Comparison of ENCODE assay signal across 8 cellular contexts in the genomic region with DNA sequence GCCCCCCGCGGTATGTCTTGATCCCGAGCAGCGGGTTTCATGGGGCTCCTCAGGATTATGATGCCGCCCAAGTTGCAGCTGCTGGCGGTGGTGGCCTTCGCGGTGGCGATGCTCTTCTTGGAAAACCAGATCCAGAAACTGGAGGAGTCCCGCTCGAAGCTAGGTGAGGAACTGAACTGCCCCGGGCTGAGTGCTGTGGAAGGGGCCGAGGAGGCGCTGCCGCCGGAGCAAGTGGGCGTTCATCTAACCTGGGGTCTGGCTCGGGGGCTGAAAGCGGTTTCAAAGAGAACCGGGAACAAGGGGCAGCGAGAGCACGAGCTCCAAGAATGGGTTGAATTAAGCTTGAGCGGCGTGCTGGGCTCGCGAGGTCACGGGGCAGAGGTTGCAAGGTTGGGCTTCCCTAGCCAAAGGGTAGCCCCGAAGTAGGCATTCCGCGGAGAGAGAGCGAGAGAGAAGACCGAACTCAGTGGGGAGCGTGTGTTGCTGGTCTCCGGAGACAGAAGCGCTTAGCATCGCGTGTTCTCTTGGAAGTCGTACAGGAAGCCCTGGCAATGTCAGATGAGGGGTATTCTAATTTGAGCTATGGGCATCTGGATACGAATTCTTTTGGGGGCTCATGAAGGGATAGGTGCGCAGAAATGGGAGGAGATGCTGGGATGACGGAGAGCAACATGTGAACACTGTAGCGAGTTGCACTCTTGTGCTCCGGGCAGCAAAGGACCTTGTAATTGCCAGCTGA. TPM values are rescaled to one million over a fixed set of nuclear protein-coding genes. Genes with fewer than 3 reads are reported as not detected.
DNase-seq lines count a peak whose midpoint lies in the region; ATAC-seq and TF ChIP-seq lines count a peak whose summit lies in the region.

No MANE protein-coding gene starts in this region.

- no peaks in the 10 kb centered on the region for H3F3A ChIP-seq in OCI-LY1 (ENCODE audit: insufficient read depth, low read length)
- no peaks in the 10 kb centered on the region for H3F3A ChIP-seq in neural cell (ENCODE audit: insufficient read depth, low read length, poor library complexity, severe bottlenecking)

- H3K9me2 ChIP-seq in OCI-LY1 (ENCODE audit: low read depth, low read length) (no peaks in the 10 kb centered on the region), neural cell (ENCODE audit: insufficient read depth, low read length) (no peaks in the 10 kb centered on the region)

- ATAC-seq in GM19035 (IDR thresholded peaks at IDR 0.05; ENCODE audit: unreplicated experiment) = peak; percentile 24
- ATAC-seq in activated T-cell treated with anti-CD3 and anti-CD28 coated beads, Interleukin-2, amount 50 U/mL, for 72 hours (replicated peaks in 1 of 2) = peak; percentile 12 to 20

- no peaks in the 10 kb centered on the region for H3K27me3 Mint-ChIP-seq in activated T-cell treated with anti-CD3 and anti-CD28 coated beads, Interleukin-2, amount 50 U/mL, for 72 hours (ENCODE audit: low read depth)

- peak overlapping the region; percentile 84 for H3K27ac ChIP-seq in HL-60 (replicated peaks)
- H3K27ac ChIP-seq in OCI-LY1 (ENCODE audit: low read depth, low read length, poor library complexity, severe bottlenecking) = peak overlapping the region; percentile 74
- H3K27ac ChIP-seq in neural cell (ENCODE audit: low read length) = peak overlapping the region; percentile 94
- peak overlapping the region; percentile 86 to 95 (median 92) for H3K27ac ChIP-seq in stomach

- no peak overlapping the region for H3K4me3 Mint-ChIP-seq in activated T-cell treated with anti-CD3 and anti-CD28 coated beads, Interleukin-2, amount 50 U/mL, for 72 hours

- H3K27ac Mint-ChIP-seq in activated T-cell treated with anti-CD3 and anti-CD28 coated beads, Interleukin-2, amount 50 U/mL, for 72 hours = no peak overlapping the region

- H3K36me3 ChIP-seq in OCI-LY1 (ENCODE audit: insufficient read depth, low read length) (peaks cover 17% of the 10 kb centered on the region), neural cell (ENCODE audit: insufficient read depth, low read length) (no peaks in the 10 kb centered on the region), stomach (peaks cover 0 to 4% (median 1%) of the 10 kb centered on the region in 4 donors)

- H4K20me1 ChIP-seq in OCI-LY1 (ENCODE audit: insufficient read depth, low read length) (no peaks in the 10 kb centered on the region), neural cell (ENCODE audit: insufficient read depth) (no peaks in the 10 kb centered on the region)

- H3K4me1 Mint-ChIP-seq in activated T-cell treated with anti-CD3 and anti-CD28 coated beads, Interleukin-2, amount 50 U/mL, for 72 hours (ENCODE audit: low read depth) = peaks cover 30% of the 10 kb centered on the region

- DNase-seq in AG08395 (ENCODE audit: low spot score) (peak; percentile 55), HL-60 (ENCODE audit: low read depth in 1 of 2, low spot score in 1 of 2) (peak in 1 of 2 experiments; percentile 58), fibroblast of pulmonary artery (ENCODE audit: low read depth) (peak; percentile 55), stomach (peak; percentile 52)
- DNase-seq in activated T-cell treated with anti-CD3 and anti-CD28 coated beads, Interleukin-2, amount 50 U/mL, for 72 hours = peak; percentile 46 to 57

- no peak overlapping the region for H2AFZ ChIP-seq in OCI-LY1 (ENCODE audit: low read length)
- H2AFZ ChIP-seq in neural cell (ENCODE audit: low read depth, low read length) = peak overlapping the region; percentile 78

- TF ChIP-seq RAD21 in neural cell (conservative IDR thresholded peaks at IDR 0.05) = peak; percentile 38

- H3K4me2 ChIP-seq in OCI-LY1 (ENCODE audit: low read length) (peak overlapping the region; percentile 93), neural cell (ENCODE audit: low read length) (peak overlapping the region; percentile 90)

- H3K9me3 ChIP-seq in OCI-LY1 (ENCODE audit: low read length) = 0 out of 2 replicates have a peak, but pooled peaks cover 2% of the 10 kb centered on the region
- no peaks in the 10 kb centered on the region for H3K9me3 ChIP-seq in neural cell (ENCODE audit: low read length)
- H3K9me3 ChIP-seq in stomach = no peaks in the 10 kb centered on the region

- WGBS in stomach, 5 donors = 0 to 1% (median 0%) methylated on average over 42 to 43 of the region's 43 CpGs

- H3K4me3 ChIP-seq in HL-60 (replicated peaks; ENCODE audit: insufficient read depth, low read length) (peak overlapping the region; percentile 88), OCI-LY1 (ENCODE audit: low read depth, low read length, poor library complexity, severe bottlenecking) (peak overlapping the region; percentile 95), fibroblast of pulmonary artery (replicated peaks; ENCODE audit: low read depth, low read length) (peak overlapping the region; percentile 68), neural cell (ENCODE audit: low read length) (peak overlapping the region; percentile 90), stomach (peak overlapping the region; percentile 81 to 96 (median 92))

- H3K9ac ChIP-seq in OCI-LY1 (ENCODE audit: low read length) = peak overlapping the region; percentile 85
- H3K9ac ChIP-seq in neural cell (ENCODE audit: low read length) = peak overlapping the region; percentile 87

- H3K4me1 ChIP-seq in OCI-LY1 (ENCODE audit: insufficient read depth, low read length, severe bottlenecking) = peaks cover 41% of the 10 kb centered on the region
- H3K4me1 ChIP-seq in stomach = peaks cover 18 to 52% (median 32%) of the 10 kb centered on the region in 4 donors

- H3K27me3 ChIP-seq in HL-60 (ENCODE audit: insufficient read depth, poor library complexity, severe bottlenecking) (no peaks in the 10 kb centered on the region), OCI-LY1 (ENCODE audit: insufficient read depth, low read length) (no peaks in the 10 kb centered on the region), neural cell (ENCODE audit: insufficient read depth, low read depth, low read length) (no peaks in the 10 kb centered on the region), stomach (no peaks in the 10 kb centered on the region)

- TF ChIP-seq CTCF in HL-60 (IDR thresholded peaks at IDR 0.05; ENCODE audit: insufficient read depth, low read length) (no peak), OCI-LY1 (IDR thresholded peaks at IDR 0.05; ENCODE audit: low read length) (no peak), fibroblast of pulmonary artery (IDR thresholded peaks at IDR 0.05; ENCODE audit: low read length, missing control alignments) (no peak), neural cell (IDR thresholded peaks at IDR 0.05; ENCODE audit: poor library complexity, severe bottlenecking) (no peak), stomach (IDR thresholded peaks at IDR 0.05) (no peak)

- TF ChIP-seq EP300 in neural cell (conservative IDR thresholded peaks at IDR 0.05; ENCODE audit: poor library complexity, severe bottlenecking) (no peak), stomach (IDR thresholded peaks at IDR 0.05) (no peak)

- intact Hi-C loops in stomach (cut with DNase I; ENCODE audit: low total_unique reads) = no loop called here

- peaks cover 7 to 13% of the 10 kb centered on the region in 2 donors for H3K36me3 Mint-ChIP-seq in activated T-cell treated with anti-CD3 and anti-CD28 coated beads, Interleukin-2, amount 50 U/mL, for 72 hours (ENCODE audit: insufficient read depth in 2 of 2)

- no peak for TF ChIP-seq POLR2A in stomach (IDR thresholded peaks at IDR 0.05)

- peaks cover 89% of the 10 kb centered on the region for H3K79me2 ChIP-seq in OCI-LY1 (ENCODE audit: insufficient read depth, low read length)
- peaks cover 70% of the 10 kb centered on the region for H3K79me2 ChIP-seq in neural cell (replicated peaks; ENCODE audit: insufficient read depth, low read length)

- H3K9me3 Mint-ChIP-seq in activated T-cell treated with anti-CD3 and anti-CD28 coated beads, Interleukin-2, amount 50 U/mL, for 72 hours = no peaks in the 10 kb centered on the region

TF ChIP-seq in neural cell, 6 proteins besides CTCF, POLR2A, EP300 and RAD21:
- TF ChIP-seq SMC3 (conservative IDR thresholded peaks at IDR 0.05; ENCODE audit: poor library complexity) = peak; percentile 8
- TF ChIP-seq TAF1 (IDR thresholded peaks at IDR 0.05; ENCODE audit: low read depth) = no peak
- peak; percentile 74 for TF ChIP-seq MXI1 (conservative IDR thresholded peaks at IDR 0.05; ENCODE audit: poor library complexity, severe bottlenecking)

RNA-seq across cellular contexts. Expression of gene HS2ST1, which starts 0.7 kb away (rescaled TPM):
- 10 to 100 TPM; 31.0 to 32.9 TPM for total RNA-seq in activated T-cell treated with anti-CD3 and anti-CD28 coated beads, Interleukin-2, amount 50 U/mL, for 72 hours
- polyA plus RNA-seq in neural cell (22.2 and 24.7 TPM in 2 replicates), stomach (1 to 10 TPM; 2.7 to 4.3 (median 2.9) TPM)
- polyA minus RNA-seq in neural cell = 51.6 and 57.3 TPM in 2 replicates
- total RNA-seq in stomach = 10 to 100 TPM in 2 of 5 donors, 1 to 10 TPM in 3; 1.8 to 29.0 (median 7.2) TPM

RNA-seq across cellular contexts. Expression of gene SELENOF, which starts 1.2 kb away (rescaled TPM):
- total RNA-seq in activated T-cell treated with anti-CD3 and anti-CD28 coated beads, Interleukin-2, amount 50 U/mL, for 72 hours = 100 to 1,000 TPM; 149 to 171 TPM
- polyA plus RNA-seq in neural cell (171 and 198 TPM in 2 replicates), stomach (10 to 100 TPM; 65.8 to 83.1 (median 82.7) TPM)
- polyA minus RNA-seq in neural cell = 109 and 124 TPM in 2 replicates
- total RNA-seq in stomach = 100 to 1,000 TPM in 3 of 5 donors, 10 to 100 TPM in 2; 24.9 to 247 (median 101) TPM
